ENCODE assay signal across 9 cellular contexts in genomic region chr7:156764016-156764669, GRCh38.
DNase-seq lines count a peak whose midpoint lies in the region; ATAC-seq and TF ChIP-seq lines count a peak whose summit lies in the region.
"Had no signal": no experiment of that assay in that cellular context is flagged by ENCODE, and none has a peak within 500 bp of the region (broad histone marks: within the 10 kb centered on the region; RNA-seq: fewer than 3 reads in every experiment).

No MANE protein-coding gene starts in this region.

- DNase-seq in AG08396 (ENCODE audit: low spot score) (peak; percentile 77), HT1080 (ENCODE audit: low read depth) (peak; percentile 27), epithelial cell of esophagus (ENCODE audit: low read depth) (peak; percentile 82), myocyte (ENCODE audit: low read depth) (peak; percentile 87)
- DNase-seq in stimulated activated CD4-positive, alpha-beta T cell treated with anti-CD3 and anti-CD28 coated beads, Interleukin-4, amount 100 ng/mL, for 4 hours, result no peak

- no peak for ATAC-seq in GM21360 (IDR thresholded peaks at IDR 0.05; ENCODE audit: unreplicated experiment)
- ATAC-seq in stimulated activated memory B cell treated with anti-CD40 and anti-IgM and Interleukin-4, amounts not matched to agents 10 μg/mL and 1 μg/mL and 100 μg/mL, for 72 hours, result no peak

- peaks cover 52% of the 10 kb centered on the region for H3K36me3 Mint-ChIP-seq in stimulated activated memory B cell treated with anti-CD40 and anti-IgM and Interleukin-4, amounts not matched to agents 10 μg/mL and 1 μg/mL and 100 μg/mL, for 72 hours

- H3K4me3 Mint-ChIP-seq in stimulated activated memory B cell treated with anti-CD40 and anti-IgM and Interleukin-4, amounts not matched to agents 10 μg/mL and 1 μg/mL and 100 μg/mL, for 72 hours, result no peak overlapping the region
- H3K4me3 Mint-ChIP-seq: dendritic cell treated with granulocyte-macrophage colony-stimulating factor and Interleukin-4, amounts not matched to agents 40 ng/mL and 50 ng/mL, for 4 days had no signal

- H3K9me3 Mint-ChIP-seq in stimulated activated memory B cell treated with anti-CD40 and anti-IgM and Interleukin-4, amounts not matched to agents 10 μg/mL and 1 μg/mL and 100 μg/mL, for 72 hours, result peaks cover 8% of the 10 kb centered on the region

- H3K4me1 Mint-ChIP-seq in stimulated activated memory B cell treated with anti-CD40 and anti-IgM and Interleukin-4, amounts not matched to agents 10 μg/mL and 1 μg/mL and 100 μg/mL, for 72 hours, result peaks cover 8% of the 10 kb centered on the region

- no peak overlapping the region for H3K27ac Mint-ChIP-seq in stimulated activated memory B cell treated with anti-CD40 and anti-IgM and Interleukin-4, amounts not matched to agents 10 μg/mL and 1 μg/mL and 100 μg/mL, for 72 hours
- H3K27ac Mint-ChIP-seq: dendritic cell treated with granulocyte-macrophage colony-stimulating factor and Interleukin-4, amounts not matched to agents 40 ng/mL and 50 ng/mL, for 4 days had no signal

- H3K27me3 Mint-ChIP-seq in stimulated activated memory B cell treated with anti-CD40 and anti-IgM and Interleukin-4, amounts not matched to agents 10 μg/mL and 1 μg/mL and 100 μg/mL, for 72 hours, result no peaks in the 10 kb centered on the region
- H3K27me3 Mint-ChIP-seq: dendritic cell treated with granulocyte-macrophage colony-stimulating factor and Interleukin-4, amounts not matched to agents 40 ng/mL and 50 ng/mL, for 4 days had no signal

- no peak overlapping the region for H3K4me3 ChIP-seq in epithelial cell of esophagus (ENCODE audit: low read length)

- peak; percentile 88 for TF ChIP-seq CTCF in epithelial cell of esophagus (IDR thresholded peaks at IDR 0.05; ENCODE audit: insufficient read depth, low read depth, low read length, missing control alignments)

TF ChIP-seq in PFSK-1, 5 proteins besides CTCF, POLR2A, EP300 and RAD21:
- no peak for TF ChIP-seq POLR2AphosphoS5 (IDR thresholded peaks at IDR 0.05; ENCODE audit: low read depth, low read length)
- no peak for TF ChIP-seq FOXP2 (optimal IDR thresholded peaks at IDR 0.05; ENCODE audit: borderline replicate concordance, extremely low read depth, extremely low read length, insufficient read depth)
- TF ChIP-seq TAF1 (IDR thresholded peaks at IDR 0.05; ENCODE audit: borderline replicate concordance, insufficient read depth, low read length), result no peak
- peak; percentile 39 to 84; a peak in 2 of 4 replicates for TF ChIP-seq REST (IDR thresholded peaks at IDR 0.05; ENCODE audit: insufficient read depth in 1 of 2, low read depth in 2 of 2, low read length in 2 of 2)
- no peak for TF ChIP-seq SIN3A (IDR thresholded peaks at IDR 0.05; ENCODE audit: borderline replicate concordance, insufficient read depth, low read length)

Comparison
In these comparisons a context has a peak if more than half of its experiments do, and no peak if none do; other contexts are left out.
1. DNase-seq: peak in AG08396 (single experiment), HT1080 (single experiment), epithelial cell of esophagus (single experiment) and myocyte (single experiment); none in stimulated activated CD4-positive, alpha-beta T cell treated with anti-CD3 and anti-CD28 coated beads, Interleukin-4, amount 100 ng/mL, for 4 hours (0 of 2).